Comparison of ENCODE assay signal across 21 cellular contexts in the genomic region with DNA sequence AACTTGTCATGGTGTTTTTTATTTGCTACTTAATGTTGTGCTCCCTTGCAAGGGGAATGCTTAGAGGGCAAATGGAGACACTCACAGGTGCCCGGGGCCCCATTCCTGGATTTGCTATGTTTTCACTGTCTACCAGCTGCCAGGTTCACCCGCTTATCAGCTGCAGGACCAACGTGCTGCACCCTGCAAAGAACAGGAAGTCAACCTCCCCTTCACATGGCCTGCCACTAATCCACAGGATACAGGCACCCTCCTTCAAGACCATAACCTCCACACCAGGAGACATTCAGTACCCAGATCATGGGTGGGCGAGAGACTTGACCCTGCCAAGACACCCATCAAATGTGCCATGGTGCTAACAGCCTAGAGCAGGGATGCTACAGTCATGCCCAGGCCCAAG.
"Had no signal": no experiment of that assay in that cellular context is flagged by ENCODE, and none has a peak within 500 bp of the region (broad histone marks: within the 10 kb centered on the region; RNA-seq: fewer than 3 reads in every experiment).

No MANE protein-coding gene starts in this region.

- H3K27me3 ChIP-seq: cardiac muscle cell, esophagus squamous epithelium, gastrocnemius medialis, spleen, vagina had no signal

- H3K27ac ChIP-seq: cardiac muscle cell, esophagus squamous epithelium, gastrocnemius medialis, prostate gland, spleen, thoracic aorta, vagina, VCaP had no signal

- H3K27me3 Mint-ChIP-seq: activated CD4-positive, alpha-beta T cell treated with anti-CD3 and anti-CD28 coated beads, Interleukin-2, amount 10 ng/mL, durations not matched to agents 24 days and 14 days; activated naive CD8-positive, alpha-beta T cell treated with anti-CD3 and anti-CD28 coated beads, Interleukin-2, amount 50 U/mL, for 24 hours; type B pancreatic cell had no signal

- H3K4me3 ChIP-seq: cardiac muscle cell, esophagus squamous epithelium, gastrocnemius medialis, prostate gland, spleen, thoracic aorta, vagina had no signal

- H3K36me3 Mint-ChIP-seq: type B pancreatic cell had no signal

- H3K4me1 ChIP-seq: esophagus squamous epithelium, gastrocnemius medialis, prostate gland, vagina had no signal

- ATAC-seq: activated CD4-positive, CD25-positive, alpha-beta regulatory T cell treated with anti-CD3 and anti-CD28 coated beads, Interleukin-2, amount 50 U/mL, for 24 hours; activated naive CD8-positive, alpha-beta T cell treated with anti-CD3 and anti-CD28 coated beads, Interleukin-2, amount 50 U/mL, for 24 hours; gastrocnemius medialis had no signal

- H3K36me3 ChIP-seq: cardiac muscle cell, esophagus squamous epithelium, gastrocnemius medialis, prostate gland, spleen, thoracic aorta, vagina had no signal

- H3K27ac Mint-ChIP-seq: activated CD4-positive, alpha-beta T cell treated with anti-CD3 and anti-CD28 coated beads, Interleukin-2, amount 10 ng/mL, durations not matched to agents 24 days and 14 days; activated naive CD8-positive, alpha-beta T cell treated with anti-CD3 and anti-CD28 coated beads, Interleukin-2, amount 50 U/mL, for 24 hours; endodermal cell; type B pancreatic cell had no signal

- H3K4me3 Mint-ChIP-seq: activated CD4-positive, alpha-beta T cell treated with anti-CD3 and anti-CD28 coated beads, Interleukin-2, amount 10 ng/mL, durations not matched to agents 24 days and 14 days; activated naive CD8-positive, alpha-beta T cell treated with anti-CD3 and anti-CD28 coated beads, Interleukin-2, amount 50 U/mL, for 24 hours; endodermal cell; natural killer cell; type B pancreatic cell had no signal

- DNase-seq: activated CD4-positive, alpha-beta T cell treated with anti-CD3 and anti-CD28 coated beads, Interleukin-2, amount 10 ng/mL, durations not matched to agents 24 days and 14 days; activated CD8-positive, alpha-beta memory T cell treated with anti-CD3 and anti-CD28 coated beads, Interleukin-2, amount 50 U/mL, for 48 hours; activated naive CD4-positive, alpha-beta T cell treated with Interleukin-2 at 50 U/mL for 16 hours; activated naive CD8-positive, alpha-beta T cell treated with anti-CD3 and anti-CD28 coated beads, Interleukin-2, amount 50 U/mL, for 24 hours; activated T-cell treated with anti-CD3 and anti-CD28 coated beads, Interleukin-2, amount 50 U/mL, for 48 hours; cortex of kidney; endodermal cell; esophagus squamous epithelium; gastrocnemius medialis; midbrain; natural killer cell; spleen; stimulated activated CD4-positive, alpha-beta T cell treated with anti-CD3 and anti-CD28 coated beads, Interleukin-4, amount 100 ng/mL, for 1 hour; stimulated activated naive CD4-positive, alpha-beta T cell treated with Interleukin-2 at 50 U/mL for 16 hours had no signal

- H3K9me3 Mint-ChIP-seq: type B pancreatic cell had no signal

- H3K9me3 ChIP-seq: esophagus squamous epithelium, gastrocnemius medialis, prostate gland, thoracic aorta, vagina had no signal
